ENCODE assay signal across 11 cellular contexts in the genomic region with DNA sequence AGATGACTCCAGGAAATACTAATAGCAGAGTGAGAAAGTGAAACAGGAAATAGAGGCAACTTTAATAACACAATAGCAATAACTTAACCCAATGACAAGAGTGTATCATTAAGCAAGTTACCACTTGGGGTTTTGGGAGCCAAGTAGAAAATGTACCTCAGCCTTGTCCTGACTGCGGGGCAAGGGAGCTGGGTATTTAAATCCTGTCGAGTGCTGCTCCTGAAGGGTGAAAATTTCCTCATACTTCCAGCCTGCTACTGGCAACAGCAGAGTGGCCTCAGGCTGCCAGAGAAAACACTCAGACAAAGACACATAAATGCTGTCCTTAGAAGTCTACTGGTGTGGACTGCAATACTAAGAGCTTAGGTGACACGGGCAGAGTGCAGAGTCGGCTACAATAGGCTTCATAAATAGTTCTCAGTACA.
A peak's percentile ranks its signal among the peaks of the same experiment; 100 is the strongest.
DNase-seq lines count a peak whose midpoint lies in the region; ATAC-seq and TF ChIP-seq lines count a peak whose summit lies in the region.
"Had no signal": no experiment of that assay in that cellular context is flagged by ENCODE, and none has a peak within 500 bp of the region (broad histone marks: within the 10 kb centered on the region; RNA-seq: fewer than 3 reads in every experiment).

No MANE protein-coding gene starts in this region.

- ATAC-seq in Right ventricle myocardium superior (ENCODE audit: poor library complexity) (no peak), foreskin keratinocyte (peak; percentile 81), upper lobe of left lung (ENCODE audit: low FRiP score in 2 of 2) (peak; percentile 52 to 86)
- ATAC-seq: right lobe of liver had no signal

- no peak for TF ChIP-seq EP300 in upper lobe of left lung (IDR thresholded peaks at IDR 0.05)

- 45 to 51% methylated on average over 3 to 4 of the region's 4 CpGs for WGBS in upper lobe of left lung, 2 donors

- TF ChIP-seq CTCF in left ventricle myocardium inferior (IDR thresholded peaks at IDR 0.05; ENCODE audit: borderline replicate concordance) (no peak), foreskin keratinocyte (conservative IDR thresholded peaks at IDR 0.05) (no peak), upper lobe of left lung (IDR thresholded peaks at IDR 0.05) (no peak)

- H3K4me3 ChIP-seq in left ventricle myocardium inferior (no peak overlapping the region), upper lobe of left lung (no peak overlapping the region)
- H3K4me3 ChIP-seq: right lobe of liver, SJCRH30 had no signal

- H3K27me3 ChIP-seq in left ventricle myocardium inferior (ENCODE audit: low read depth) = no peaks in the 10 kb centered on the region
- no peaks in the 10 kb centered on the region for H3K27me3 ChIP-seq in foreskin keratinocyte
- H3K27me3 ChIP-seq in upper lobe of left lung = no peaks in the 10 kb centered on the region
- H3K27me3 ChIP-seq: right lobe of liver, SJCRH30 had no signal

- no peaks in the 10 kb centered on the region for H3K36me3 ChIP-seq in left ventricle myocardium inferior
- no peaks in the 10 kb centered on the region for H3K36me3 ChIP-seq in upper lobe of left lung
- H3K36me3 ChIP-seq: right lobe of liver, SJCRH30 had no signal

- no peak for TF ChIP-seq POLR2A in upper lobe of left lung (IDR thresholded peaks at IDR 0.05)

- H3K9me3 ChIP-seq in left ventricle myocardium inferior (replicated peaks) = no peaks in the 10 kb centered on the region
- H3K9me3 ChIP-seq in upper lobe of left lung = no peaks in the 10 kb centered on the region
- H3K9me3 ChIP-seq: right lobe of liver, SJCRH30 had no signal

- intact Hi-C loops in Right ventricle myocardium superior (cut with DNase I) = no loop called here
- intact Hi-C loops in left ventricle myocardium inferior (cut with micrococcal nuclease) = no loop called here

- DNase-seq in Right ventricle myocardium superior = peak; percentile 36
- no peak for DNase-seq in left ventricle myocardium inferior
- DNase-seq in OCI-M1 (lab: John Stamatoyannopoulos, UW) = peak; percentile 16
- DNase-seq in foreskin keratinocyte = peak; percentile 10 to 39
- peak in 1 of 2 donors; percentile 80 for DNase-seq in upper lobe of left lung
- no peak for DNase-seq in amniotic stem cell (lab: John Stamatoyannopoulos, UW)
- DNase-seq in mucosa of gallbladder (ENCODE audit: low spot score) = no peak
- DNase-seq in central memory CD4-positive, alpha-beta T cell = no peak
- DNase-seq: NCI-H2171 treated with DMSO at 0.1 percent for 48 hours, right lobe of liver, SJCRH30 had no signal

- H3K4me1 ChIP-seq in left ventricle myocardium inferior (no peaks in the 10 kb centered on the region), foreskin keratinocyte (peaks cover 11% of the 10 kb centered on the region), upper lobe of left lung (peaks cover 0 to 5% (median 1%) of the 10 kb centered on the region in 4 donors)
- H3K4me1 ChIP-seq: right lobe of liver, SJCRH30 had no signal

- no peak overlapping the region for H3K27ac ChIP-seq in left ventricle myocardium inferior (replicated peaks)
- no peak overlapping the region for H3K27ac ChIP-seq in foreskin keratinocyte
- peak overlapping the region in 3 of 4 donors; percentile 3 to 16 (median 3) for H3K27ac ChIP-seq in upper lobe of left lung
- H3K27ac ChIP-seq: right lobe of liver, SJCRH30 had no signal

Comparison
In these comparisons a context has a peak if more than half of its experiments do, and no peak if none do; other contexts are left out.
1. DNase-seq: peak in Right ventricle myocardium superior (single experiment), OCI-M1 (single experiment) and foreskin keratinocyte (2 of 2); none in left ventricle myocardium inferior (single experiment), amniotic stem cell (single experiment), mucosa of gallbladder (single experiment) and central memory CD4-positive, alpha-beta T cell (single experiment).
2. H3K27ac ChIP-seq: peak in upper lobe of left lung (3 of 4); none in left ventricle myocardium inferior (single experiment) and foreskin keratinocyte (single experiment).